ENCODE assay signal across 11 cellular contexts in genomic region chr16:24734382-24734781, GRCh38. TPM values are rescaled to one million over a fixed set of nuclear protein-coding genes. Genes with fewer than 3 reads are reported as not detected.
DNase-seq lines count a peak whose midpoint lies in the region; ATAC-seq and TF ChIP-seq lines count a peak whose summit lies in the region.
"Had no signal": no experiment of that assay in that cellular context is flagged by ENCODE, and none has a peak within 500 bp of the region (broad histone marks: within the 10 kb centered on the region; RNA-seq: fewer than 3 reads in every experiment).

No MANE protein-coding gene starts in this region.

- H3K4me3 ChIP-seq in fibroblast of the aortic adventitia (ENCODE audit: low read depth, low read length) (no peak overlapping the region), uterus (no peak overlapping the region), brain microvascular endothelial cell (ENCODE audit: low read depth, low read length) (no peak overlapping the region)
- H3K4me3 ChIP-seq: lower lobe of right lung had no signal

- H3K27ac ChIP-seq in uterus (peak overlapping the region; percentile 68 to 96), brain microvascular endothelial cell (no peak overlapping the region)
- H3K27ac ChIP-seq: lower lobe of right lung had no signal

- no peaks in the 10 kb centered on the region for H3K27me3 Mint-ChIP-seq in natural killer cell treated with Interleukin-12 subunit alpha and Interleukin-12 subunit beta and Interleukin-15 and Interleukin-18, amount 100 ng/mL, for 72 hours

- H3K36me3 ChIP-seq in uterus (no peaks in the 10 kb centered on the region), brain microvascular endothelial cell (replicated peaks) (peaks cover 2% of the 10 kb centered on the region)

- H3K9me3 Mint-ChIP-seq in natural killer cell treated with Interleukin-12 subunit alpha and Interleukin-12 subunit beta and Interleukin-15 and Interleukin-18, amount 100 ng/mL, for 72 hours: no peaks in the 10 kb centered on the region

- H3K27me3 ChIP-seq in uterus (no peaks in the 10 kb centered on the region), brain microvascular endothelial cell (replicated peaks) (no peaks in the 10 kb centered on the region)
- H3K27me3 ChIP-seq: BE2C had no signal

- no peak for TF ChIP-seq POLR2A in uterus (IDR thresholded peaks at IDR 0.05)

- no peak for DNase-seq in Right ventricle myocardium inferior (ENCODE audit: missing footprints)
- DNase-seq in left cardiac atrium: no peak
- DNase-seq in MV-4-11 (lab: John Stamatoyannopoulos, UW): peak; percentile 47
- peak; percentile 80 for DNase-seq in fibroblast of the aortic adventitia (ENCODE audit: low read depth)
- no peak for DNase-seq in uterus
- no peak for DNase-seq in brain microvascular endothelial cell
- no peak for DNase-seq in natural killer cell treated with Interleukin-12 subunit alpha and Interleukin-12 subunit beta and Interleukin-15 and Interleukin-18, amount 100 ng/mL, for 72 hours (ENCODE audit: low spot score)
- DNase-seq in SW480 (ENCODE audit: low spot score): no peak
- DNase-seq: BE2C, Kasumi-1, lower lobe of right lung had no signal

- intact Hi-C loops in Right ventricle myocardium inferior (cut with DNase I) (loop anchor here (5.0 kb wide), 1 partner anchor 43 kb away; no protein-coding TSS in a partner anchor), left cardiac atrium (cut with DNase I) (loop anchor here in 1 of 2 donors (10.0 kb wide), 1 partner anchor 190 kb away; no protein-coding TSS in a partner anchor), uterus (cut with DNase I; ENCODE audit: low total_unique reads) (no loop called here)

- no peaks in the 10 kb centered on the region for H3K9me3 ChIP-seq in uterus
- H3K9me3 ChIP-seq: BE2C, lower lobe of right lung had no signal

- TF ChIP-seq CTCF in fibroblast of the aortic adventitia (IDR thresholded peaks at IDR 0.05; ENCODE audit: insufficient read depth, low read length): no peak
- TF ChIP-seq CTCF in uterus (IDR thresholded peaks at IDR 0.05): no peak
- no peak for TF ChIP-seq CTCF in brain microvascular endothelial cell (IDR thresholded peaks at IDR 0.05; ENCODE audit: low read depth, low read length, missing control alignments)

- ATAC-seq in Right ventricle myocardium inferior (peak; percentile 20), left cardiac atrium (no peak)
- no peak for ATAC-seq in natural killer cell treated with Interleukin-12 subunit alpha and Interleukin-12 subunit beta and Interleukin-15 and Interleukin-18, amount 100 ng/mL, for 72 hours
- ATAC-seq: lower lobe of right lung had no signal

- H3K36me3 Mint-ChIP-seq in natural killer cell treated with Interleukin-12 subunit alpha and Interleukin-12 subunit beta and Interleukin-15 and Interleukin-18, amount 100 ng/mL, for 72 hours: peaks cover 6% of the 10 kb centered on the region

- in situ Hi-C loops in brain microvascular endothelial cell (cut with HindIII; ENCODE audit: low pct_ligation_motif_present, low sequenced_read_pairs): no loop called here

- H3K4me1 ChIP-seq in uterus: peaks cover 13 to 20% of the 10 kb centered on the region in 2 donors
- H3K4me1 ChIP-seq: BE2C had no signal

- no peak overlapping the region for H3K4me3 Mint-ChIP-seq in natural killer cell treated with Interleukin-12 subunit alpha and Interleukin-12 subunit beta and Interleukin-15 and Interleukin-18, amount 100 ng/mL, for 72 hours

- peak overlapping the region in 1 of 2 donors; percentile 15 for H3K27ac Mint-ChIP-seq in natural killer cell treated with Interleukin-12 subunit alpha and Interleukin-12 subunit beta and Interleukin-15 and Interleukin-18, amount 100 ng/mL, for 72 hours

- peaks cover 55 to 59% of the 10 kb centered on the region in 2 donors for H3K4me1 Mint-ChIP-seq in natural killer cell treated with Interleukin-12 subunit alpha and Interleukin-12 subunit beta and Interleukin-15 and Interleukin-18, amount 100 ng/mL, for 72 hours (ENCODE audit: low read depth in 2 of 2)

RNA-seq across cellular contexts. Expression of gene TNRC6A, which starts 4.9 kb away (rescaled TPM):
- total RNA-seq in Right ventricle myocardium inferior: 34.8 TPM
- 10 to 100 TPM; 31.5 to 31.9 TPM for total RNA-seq in left cardiac atrium
- 29.0 and 32.2 TPM in 2 replicates for total RNA-seq in fibroblast of the aortic adventitia (ENCODE audit: low replicate concordance)
- total RNA-seq in uterus: 100 to 1,000 TPM in 1 of 4 donors, 10 to 100 TPM in 3; 22.6 to 109 (median 49.2) TPM
- total RNA-seq in natural killer cell treated with Interleukin-12 subunit alpha and Interleukin-12 subunit beta and Interleukin-15 and Interleukin-18, amount 100 ng/mL, for 72 hours: 10 to 100 TPM; 44.2 to 82.4 TPM

Comparison
In these comparisons a context has a peak if more than half of its experiments do, and no peak if none do; other contexts are left out.
1. DNase-seq: peak in MV-4-11 (single experiment) and fibroblast of the aortic adventitia (single experiment); none in Right ventricle myocardium inferior (single experiment), left cardiac atrium (single experiment), uterus (0 of 2), brain microvascular endothelial cell (single experiment), natural killer cell treated with Interleukin-12 subunit alpha and Interleukin-12 subunit beta and Interleukin-15 and Interleukin-18, amount 100 ng/mL, for 72 hours (single experiment) and SW480 (single experiment).